8 cellular contexts compared by ENCODE assay signal in genomic region chr19:17932485-17933338, GRCh38. TPM values are rescaled to one million over a fixed set of nuclear protein-coding genes. Genes with fewer than 3 reads are reported as not detected.
DNase-seq lines count a peak whose midpoint lies in the region; ATAC-seq, FAIRE-seq and TF ChIP-seq lines count a peak whose summit lies in the region.

Gene CCDC124 (plus strand): TSS chr19:17933015. CDS start chr19:17936421, 3,406 bp downstream.

- POLR2A ChIA-PET in WTC11 (lab: Charles Lee), result interaction anchor here (0.5 to 2.7 kb wide), 16 partner anchors 10 to 360 kb away, joined by 3 to 41 read pairs (median 6); partner anchors contain the start of genes RPL18A and SLC5A5

- no peaks in the 10 kb centered on the region for H3K27me3 ChIP-seq in bronchial epithelial cell (ENCODE audit: control insufficient read depth, insufficient read depth, low read length)

- H3K4me3 Mint-ChIP-seq in WTC11, result peak within 1 kb of the TSS; percentile 88

- CTCF ChIA-PET in WTC11 (lab: Charles Lee), result interaction anchor here (0.6 to 10.5 kb wide), 45 partner anchors 11 to 436 kb away, joined by 3 to 201 read pairs (median 5); partner anchors contain the start of genes ARRDC2, KCNN1, PIK3R2 and RPL18A

- no peaks in the 10 kb centered on the region; the same call in 1 of the 2 replicates for H3K27me3 Mint-ChIP-seq in WTC11 (ENCODE audit: low read depth)

- 0 out of 2 replicates have a peak, but pooled peaks cover 2% of the 10 kb centered on the region for H3K36me3 Mint-ChIP-seq in WTC11

- FAIRE-seq in bronchial epithelial cell (lab: Jason Lieb, UNC), result no peak

- peak within 1 kb of the TSS; percentile 88 for H3K4me3 ChIP-seq in bronchial epithelial cell (ENCODE audit: low read depth, low read length)

- H3K4me1 Mint-ChIP-seq in WTC11, result peaks cover 15% of the 10 kb centered on the region

- TF ChIP-seq CTCF in AG09319 (IDR thresholded peaks at IDR 0.05; ENCODE audit: low read depth, low read length), result peak; percentile 90
- TF ChIP-seq CTCF in WTC11 (IDR thresholded peaks at IDR 0.05), result peak; percentile 54
- TF ChIP-seq CTCF in bronchial epithelial cell (IDR thresholded peaks at IDR 0.05; ENCODE audit: insufficient read depth, low read length, severe bottlenecking), result peak; percentile 99

- ATAC-seq in GM18873 (IDR thresholded peaks at IDR 0.05; ENCODE audit: low FRiP score, unreplicated experiment) (peak; percentile 58), HG03135 (IDR thresholded peaks at IDR 0.05; ENCODE audit: unreplicated experiment) (peak; percentile 81), WTC11 (peak; percentile 85)

- no peaks in the 10 kb centered on the region for H3K9me3 Mint-ChIP-seq in WTC11

- DNase-seq in AG09319 (ENCODE audit: extremely low read depth, low read depth), result peak; percentile 76
- peak; percentile 92 for DNase-seq in NCI-H2227 (lab: John Stamatoyannopoulos, UW; ENCODE audit: unreplicated experiment)
- peak; percentile 94 for DNase-seq in WTC11 (ENCODE audit: low spot score)
- DNase-seq in bronchial epithelial cell (ENCODE audit: low read depth), result peak; percentile 83
- peak; percentile 91 for DNase-seq in iris pigment epithelial cell (ENCODE audit: low read depth)
- peak; percentile 81 to 88 for DNase-seq in stimulated activated CD4-positive, alpha-beta T cell treated with anti-CD3 and anti-CD28 coated beads, Interleukin-12 subunit alpha, Interleukin-12 subunit beta, amount 100 ng/mL, for 24 hours (ENCODE audit: low read depth in 2 of 2)

- peaks cover 2% of the 10 kb centered on the region for H3K36me3 ChIP-seq in bronchial epithelial cell (ENCODE audit: control insufficient read depth, insufficient read depth, low read length)

- peak within 1 kb of the TSS; percentile 99 for H3K27ac Mint-ChIP-seq in WTC11

TF ChIP-seq in WTC11, 78 proteins besides CTCF, POLR2A, EP300 and RAD21 (continues in another document):
- TF ChIP-seq USF1 (CRISPR knock-in tag; IDR thresholded peaks at IDR 0.05) (peak; percentile 95), JAZF1 (CRISPR knock-in tag; IDR thresholded peaks at IDR 0.05) (no peak), ATF1 (CRISPR knock-in tag; IDR thresholded peaks at IDR 0.05) (peak; percentile 88; the same call in 1 of the 2 replicates), SP1 (CRISPR knock-in tag; conservative IDR thresholded peaks at IDR 0.05) (peak; percentile 64), ATF2 (CRISPR knock-in tag; IDR thresholded peaks at IDR 0.05; ENCODE audit: borderline replicate concordance, low read depth) (no peak), CREM (CRISPR knock-in tag; IDR thresholded peaks at IDR 0.05) (peak; percentile 99), FOXJ3 (CRISPR knock-in tag; IDR thresholded peaks at IDR 0.05; ENCODE audit: borderline replicate concordance) (no peak), ZNF232 (CRISPR knock-in tag; IDR thresholded peaks at IDR 0.05) (no peak), FOXK1 (CRISPR knock-in tag; IDR thresholded peaks at IDR 0.05) (0 out of 2 replicates have a peak, but pooled peaks have one; percentile 45), GTF2I (CRISPR knock-in tag; conservative IDR thresholded peaks at IDR 0.05) (no peak), NFATC4 (CRISPR knock-in tag; IDR thresholded peaks at IDR 0.05) (peak; percentile 69; the same call in 1 of the 2 replicates), ETV6 (CRISPR knock-in tag; IDR thresholded peaks at IDR 0.05) (peak; percentile 89)
- TF ChIP-seq, protein P1, sequence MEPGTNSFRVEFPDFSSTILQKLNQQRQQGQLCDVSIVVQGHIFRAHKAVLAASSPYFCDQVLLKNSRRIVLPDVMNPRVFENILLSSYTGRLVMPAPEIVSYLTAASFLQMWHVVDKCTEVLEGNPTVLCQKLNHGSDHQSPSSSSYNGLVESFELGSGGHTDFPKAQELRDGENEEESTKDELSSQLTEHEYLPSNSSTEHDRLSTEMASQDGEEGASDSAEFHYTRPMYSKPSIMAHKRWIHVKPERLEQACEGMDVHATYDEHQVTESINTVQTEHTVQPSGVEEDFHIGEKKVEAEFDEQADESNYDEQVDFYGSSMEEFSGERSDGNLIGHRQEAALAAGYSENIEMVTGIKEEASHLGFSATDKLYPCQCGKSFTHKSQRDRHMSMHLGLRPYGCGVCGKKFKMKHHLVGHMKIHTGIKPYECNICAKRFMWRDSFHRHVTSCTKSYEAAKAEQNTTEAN (CRISPR knock-in tag; IDR thresholded peaks at IDR 0.05), result peak; percentile 35; the same call in 1 of the 2 replicates
- TF ChIP-seq, protein P2, sequence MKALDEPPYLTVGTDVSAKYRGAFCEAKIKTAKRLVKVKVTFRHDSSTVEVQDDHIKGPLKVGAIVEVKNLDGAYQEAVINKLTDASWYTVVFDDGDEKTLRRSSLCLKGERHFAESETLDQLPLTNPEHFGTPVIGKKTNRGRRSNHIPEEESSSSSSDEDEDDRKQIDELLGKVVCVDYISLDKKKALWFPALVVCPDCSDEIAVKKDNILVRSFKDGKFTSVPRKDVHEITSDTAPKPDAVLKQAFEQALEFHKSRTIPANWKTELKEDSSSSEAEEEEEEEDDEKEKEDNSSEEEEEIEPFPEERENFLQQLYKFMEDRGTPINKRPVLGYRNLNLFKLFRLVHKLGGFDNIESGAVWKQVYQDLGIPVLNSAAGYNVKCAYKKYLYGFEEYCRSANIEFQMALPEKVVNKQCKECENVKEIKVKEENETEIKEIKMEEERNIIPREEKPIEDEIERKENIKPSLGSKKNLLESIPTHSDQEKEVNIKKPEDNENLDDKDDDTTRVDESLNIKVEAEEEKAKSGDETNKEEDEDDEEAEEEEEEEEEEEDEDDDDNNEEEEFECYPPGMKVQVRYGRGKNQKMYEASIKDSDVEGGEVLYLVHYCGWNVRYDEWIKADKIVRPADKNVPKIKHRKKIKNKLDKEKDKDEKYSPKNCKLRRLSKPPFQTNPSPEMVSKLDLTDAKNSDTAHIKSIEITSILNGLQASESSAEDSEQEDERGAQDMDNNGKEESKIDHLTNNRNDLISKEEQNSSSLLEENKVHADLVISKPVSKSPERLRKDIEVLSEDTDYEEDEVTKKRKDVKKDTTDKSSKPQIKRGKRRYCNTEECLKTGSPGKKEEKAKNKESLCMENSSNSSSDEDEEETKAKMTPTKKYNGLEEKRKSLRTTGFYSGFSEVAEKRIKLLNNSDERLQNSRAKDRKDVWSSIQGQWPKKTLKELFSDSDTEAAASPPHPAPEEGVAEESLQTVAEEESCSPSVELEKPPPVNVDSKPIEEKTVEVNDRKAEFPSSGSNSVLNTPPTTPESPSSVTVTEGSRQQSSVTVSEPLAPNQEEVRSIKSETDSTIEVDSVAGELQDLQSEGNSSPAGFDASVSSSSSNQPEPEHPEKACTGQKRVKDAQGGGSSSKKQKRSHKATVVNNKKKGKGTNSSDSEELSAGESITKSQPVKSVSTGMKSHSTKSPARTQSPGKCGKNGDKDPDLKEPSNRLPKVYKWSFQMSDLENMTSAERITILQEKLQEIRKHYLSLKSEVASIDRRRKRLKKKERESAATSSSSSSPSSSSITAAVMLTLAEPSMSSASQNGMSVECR (CRISPR knock-in tag; IDR thresholded peaks at IDR 0.05; ENCODE audit: borderline replicate concordance), result peak; percentile 55; the same call in 1 of the 2 replicates
- TF ChIP-seq, protein P3, sequence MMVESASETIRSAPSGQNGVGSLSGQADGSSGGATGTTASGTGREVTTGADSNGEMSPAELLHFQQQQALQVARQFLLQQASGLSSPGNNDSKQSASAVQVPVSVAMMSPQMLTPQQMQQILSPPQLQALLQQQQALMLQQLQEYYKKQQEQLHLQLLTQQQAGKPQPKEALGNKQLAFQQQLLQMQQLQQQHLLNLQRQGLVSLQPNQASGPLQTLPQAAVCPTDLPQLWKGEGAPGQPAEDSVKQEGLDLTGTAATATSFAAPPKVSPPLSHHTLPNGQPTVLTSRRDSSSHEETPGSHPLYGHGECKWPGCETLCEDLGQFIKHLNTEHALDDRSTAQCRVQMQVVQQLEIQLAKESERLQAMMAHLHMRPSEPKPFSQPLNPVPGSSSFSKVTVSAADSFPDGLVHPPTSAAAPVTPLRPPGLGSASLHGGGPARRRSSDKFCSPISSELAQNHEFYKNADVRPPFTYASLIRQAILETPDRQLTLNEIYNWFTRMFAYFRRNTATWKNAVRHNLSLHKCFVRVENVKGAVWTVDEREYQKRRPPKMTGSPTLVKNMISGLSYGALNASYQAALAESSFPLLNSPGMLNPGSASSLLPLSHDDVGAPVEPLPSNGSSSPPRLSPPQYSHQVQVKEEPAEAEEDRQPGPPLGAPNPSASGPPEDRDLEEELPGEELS (CRISPR knock-in tag; IDR thresholded peaks at IDR 0.05), result peak; percentile 47; the same call in 1 of the 2 replicates
- TF ChIP-seq, protein P4, sequence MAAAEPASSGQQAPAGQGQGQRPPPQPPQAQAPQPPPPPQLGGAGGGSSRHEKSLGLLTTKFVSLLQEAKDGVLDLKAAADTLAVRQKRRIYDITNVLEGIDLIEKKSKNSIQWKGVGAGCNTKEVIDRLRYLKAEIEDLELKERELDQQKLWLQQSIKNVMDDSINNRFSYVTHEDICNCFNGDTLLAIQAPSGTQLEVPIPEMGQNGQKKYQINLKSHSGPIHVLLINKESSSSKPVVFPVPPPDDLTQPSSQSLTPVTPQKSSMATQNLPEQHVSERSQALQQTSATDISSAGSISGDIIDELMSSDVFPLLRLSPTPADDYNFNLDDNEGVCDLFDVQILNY (CRISPR knock-in tag; IDR thresholded peaks at IDR 0.05), result 0 out of 2 replicates have a peak, but pooled peaks have one; percentile 26

RNA-seq across cellular contexts. Expression of gene CCDC124, which starts in this region (rescaled TPM):
- total RNA-seq in WTC11 (2021) (152 to 159 TPM (median 156 TPM) in 3 replicates), bronchial epithelial cell (37.9 and 62.2 TPM in 2 replicates)

Comparison
In these comparisons a context has a peak if more than half of its experiments do, and no peak if none do; other contexts are left out.
1. Peak in every context shown above with its lines: DNase-seq, ATAC-seq and H3K4me3 ChIP-seq.